In the genomic region with DNA sequence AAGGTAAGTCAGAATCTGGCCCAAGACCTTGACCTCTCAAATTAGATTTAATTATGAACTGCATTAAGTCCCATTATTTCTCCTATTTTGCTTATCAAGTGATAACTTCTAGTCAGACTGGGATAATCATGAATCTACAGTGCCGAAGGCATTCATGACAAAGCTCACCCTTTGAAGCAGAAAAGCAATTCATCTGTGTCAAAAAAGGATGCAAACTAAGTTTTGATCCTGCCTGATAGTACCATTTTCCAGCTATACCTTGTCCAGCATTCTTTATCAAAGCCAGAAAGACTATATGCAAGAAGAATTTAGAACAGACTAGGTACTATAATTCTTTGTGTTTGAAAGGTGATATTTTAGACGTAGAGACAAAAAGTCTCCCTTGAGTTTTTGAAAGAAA, we compare ENCODE assay signal across 18 cellular contexts.
DNase-seq lines count a peak whose midpoint lies in the region; ATAC-seq, FAIRE-seq and TF ChIP-seq lines count a peak whose summit lies in the region.
"Had no signal": no experiment of that assay in that cellular context is flagged by ENCODE, and none has a peak within 500 bp of the region (broad histone marks: within the 10 kb centered on the region; RNA-seq: fewer than 3 reads in every experiment).

No MANE protein-coding gene starts in this region.

- peak overlapping the region; percentile 4 for H3K27ac Mint-ChIP-seq in activated naive CD8-positive, alpha-beta T cell treated with anti-CD3 and anti-CD28 coated beads, Interleukin-2, amount 50 U/mL, for 24 hours
- no peak overlapping the region for H3K27ac Mint-ChIP-seq in activated naive CD8-positive, alpha-beta T cell treated with anti-CD3 and anti-CD28 coated beads for 36 hours
- peak overlapping the region; percentile 9 for H3K27ac Mint-ChIP-seq in activated T-helper 1 cell treated with anti-CD3 and anti-CD28 coated beads, Interleukin-12 subunit alpha, Interleukin-12 subunit beta, Interleukin-2, Interleukin-4 antibody, amounts not matched to agents 30 ng/mL and 10 ng/mL and 1 ng/mL, durations not matched to agents 14 hours and 24 hours and 36 hours
- H3K27ac Mint-ChIP-seq in type B pancreatic cell, result peak overlapping the region; percentile 42
- H3K27ac Mint-ChIP-seq: H9 had no signal

- H3K36me3 ChIP-seq in keratinocyte (ENCODE audit: control insufficient read depth in 2 of 2, extremely low read depth in 1 of 2, insufficient read depth in 2 of 2, low read length in 2 of 2), result no peaks in the 10 kb centered on the region
- no peaks in the 10 kb centered on the region for H3K36me3 ChIP-seq in left ventricle myocardium inferior
- H3K36me3 ChIP-seq: BLaER1 had no signal

- H3K27me3 Mint-ChIP-seq in activated naive CD8-positive, alpha-beta T cell treated with anti-CD3 and anti-CD28 coated beads, Interleukin-2, amount 50 U/mL, for 24 hours, result no peaks in the 10 kb centered on the region
- H3K27me3 Mint-ChIP-seq in activated naive CD8-positive, alpha-beta T cell treated with anti-CD3 and anti-CD28 coated beads for 36 hours, result no peaks in the 10 kb centered on the region
- peaks cover 2% of the 10 kb centered on the region for H3K27me3 Mint-ChIP-seq in activated T-helper 1 cell treated with anti-CD3 and anti-CD28 coated beads, Interleukin-12 subunit alpha, Interleukin-12 subunit beta, Interleukin-2, Interleukin-4 antibody, amounts not matched to agents 30 ng/mL and 10 ng/mL and 1 ng/mL, durations not matched to agents 14 hours and 24 hours and 36 hours (ENCODE audit: insufficient read depth)
- no peaks in the 10 kb centered on the region for H3K27me3 Mint-ChIP-seq in type B pancreatic cell
- H3K27me3 Mint-ChIP-seq: CD4-positive, alpha-beta memory T cell had no signal

- no peak for DNase-seq in activated naive CD8-positive, alpha-beta T cell treated with anti-CD3 and anti-CD28 coated beads, Interleukin-2, amount 50 U/mL, for 24 hours
- no peak for DNase-seq in activated naive CD8-positive, alpha-beta T cell treated with anti-CD3 and anti-CD28 coated beads for 36 hours
- DNase-seq in activated T-helper 1 cell treated with anti-CD3 and anti-CD28 coated beads, Interleukin-12 subunit alpha, Interleukin-12 subunit beta, Interleukin-2, Interleukin-4 antibody, amounts not matched to agents 30 ng/mL and 10 ng/mL and 1 ng/mL, durations not matched to agents 14 hours and 24 hours and 36 hours (ENCODE audit: low spot score), result no peak
- DNase-seq in keratinocyte (ENCODE audit: low read depth, low spot score) (no peak), type B pancreatic cell (ENCODE audit: extremely low spot score, unreplicated experiment) (no peak), left ventricle myocardium inferior (no peak)
- no peak for DNase-seq in activated CD8-positive, alpha-beta memory T cell treated with anti-CD3 and anti-CD28 coated beads, Interleukin-2, amount 50 U/mL, for 48 hours
- no peak for DNase-seq in activated CD4-positive, alpha-beta T cell treated with anti-CD3 and anti-CD28 coated beads for 4 hours
- DNase-seq: 8988T; Calu3; CD4-positive, alpha-beta memory T cell; DMS79 treated with DMSO at 0.1 percent for 48 hours; GF-D8; GOT3; H9 had no signal

- H3K9me3 ChIP-seq in keratinocyte (ENCODE audit: control insufficient read depth, low read depth, low read length) (no peaks in the 10 kb centered on the region), left ventricle myocardium inferior (replicated peaks) (no peaks in the 10 kb centered on the region)
- H3K9me3 ChIP-seq: BLaER1 had no signal

- H3K9me3 Mint-ChIP-seq in activated naive CD8-positive, alpha-beta T cell treated with anti-CD3 and anti-CD28 coated beads, Interleukin-2, amount 50 U/mL, for 24 hours, result no peaks in the 10 kb centered on the region
- H3K9me3 Mint-ChIP-seq in activated naive CD8-positive, alpha-beta T cell treated with anti-CD3 and anti-CD28 coated beads for 36 hours, result no peaks in the 10 kb centered on the region
- H3K9me3 Mint-ChIP-seq in activated T-helper 1 cell treated with anti-CD3 and anti-CD28 coated beads, Interleukin-12 subunit alpha, Interleukin-12 subunit beta, Interleukin-2, Interleukin-4 antibody, amounts not matched to agents 30 ng/mL and 10 ng/mL and 1 ng/mL, durations not matched to agents 14 hours and 24 hours and 36 hours, result no peaks in the 10 kb centered on the region
- H3K9me3 Mint-ChIP-seq in type B pancreatic cell, result no peaks in the 10 kb centered on the region
- H3K9me3 Mint-ChIP-seq: CD14-positive monocyte; CD4-positive, alpha-beta memory T cell; H9 had no signal

- H3K27me3 ChIP-seq in keratinocyte (ENCODE audit: control insufficient read depth, extremely low read depth, insufficient read depth, low read length) (no peaks in the 10 kb centered on the region), left ventricle myocardium inferior (ENCODE audit: low read depth) (no peaks in the 10 kb centered on the region)
- H3K27me3 ChIP-seq: BLaER1 had no signal

- FAIRE-seq in keratinocyte (lab: Jason Lieb, UNC), result peak; percentile 29
- FAIRE-seq: HepG2 had no signal

- H3K9ac ChIP-seq in keratinocyte (ENCODE audit: control insufficient read depth, extremely low read depth, insufficient read depth, low read length), result no peak overlapping the region
- H3K9ac ChIP-seq: BLaER1 had no signal

- H3K4me1 Mint-ChIP-seq in activated naive CD8-positive, alpha-beta T cell treated with anti-CD3 and anti-CD28 coated beads, Interleukin-2, amount 50 U/mL, for 24 hours, result peaks cover 18% of the 10 kb centered on the region
- peaks cover 19% of the 10 kb centered on the region for H3K4me1 Mint-ChIP-seq in activated naive CD8-positive, alpha-beta T cell treated with anti-CD3 and anti-CD28 coated beads for 36 hours
- peaks cover 10% of the 10 kb centered on the region for H3K4me1 Mint-ChIP-seq in activated T-helper 1 cell treated with anti-CD3 and anti-CD28 coated beads, Interleukin-12 subunit alpha, Interleukin-12 subunit beta, Interleukin-2, Interleukin-4 antibody, amounts not matched to agents 30 ng/mL and 10 ng/mL and 1 ng/mL, durations not matched to agents 14 hours and 24 hours and 36 hours (ENCODE audit: low read depth)
- no peaks in the 10 kb centered on the region for H3K4me1 Mint-ChIP-seq in type B pancreatic cell (ENCODE audit: unreplicated experiment)
- H3K4me1 Mint-ChIP-seq: H9 had no signal

- H3K27ac ChIP-seq in keratinocyte (ENCODE audit: control insufficient read depth, insufficient read depth, low read length) (no peak overlapping the region), left ventricle myocardium inferior (replicated peaks) (no peak overlapping the region)
- H3K27ac ChIP-seq: BLaER1 had no signal

- no peak overlapping the region for H3K4me3 Mint-ChIP-seq in activated naive CD8-positive, alpha-beta T cell treated with anti-CD3 and anti-CD28 coated beads, Interleukin-2, amount 50 U/mL, for 24 hours
- no peak overlapping the region for H3K4me3 Mint-ChIP-seq in activated naive CD8-positive, alpha-beta T cell treated with anti-CD3 and anti-CD28 coated beads for 36 hours
- H3K4me3 Mint-ChIP-seq in activated T-helper 1 cell treated with anti-CD3 and anti-CD28 coated beads, Interleukin-12 subunit alpha, Interleukin-12 subunit beta, Interleukin-2, Interleukin-4 antibody, amounts not matched to agents 30 ng/mL and 10 ng/mL and 1 ng/mL, durations not matched to agents 14 hours and 24 hours and 36 hours, result no peak overlapping the region
- H3K4me3 Mint-ChIP-seq in type B pancreatic cell, result peak overlapping the region; percentile 32
- H3K4me3 Mint-ChIP-seq: CD14-positive monocyte; CD4-positive, alpha-beta memory T cell; H9 had no signal

- H3K4me3 ChIP-seq in keratinocyte (ENCODE audit: control insufficient read depth in 2 of 3, extremely low read depth in 1 of 3, insufficient read depth in 2 of 3, low read depth in 1 of 3, low read length in 3 of 3) (no peak overlapping the region), left ventricle myocardium inferior (no peak overlapping the region)
- H3K4me3 ChIP-seq: BLaER1 had no signal

- H3K4me1 ChIP-seq in keratinocyte (ENCODE audit: control insufficient read depth, extremely low read depth, insufficient read depth, low read length) (no peaks in the 10 kb centered on the region), left ventricle myocardium inferior (peaks cover 17% of the 10 kb centered on the region)
- H3K4me1 ChIP-seq: BLaER1 had no signal

- intact Hi-C loops in activated T-helper 1 cell treated with anti-CD3 and anti-CD28 coated beads, Interleukin-12 subunit alpha, Interleukin-12 subunit beta, Interleukin-2, Interleukin-4 antibody, amounts not matched to agents 30 ng/mL and 10 ng/mL and 1 ng/mL, durations not matched to agents 14 hours and 24 hours and 36 hours (cut with micrococcal nuclease), result loop anchor here (5.0 to 10.0 kb wide), 2 partner anchors 101 to 209 kb away; no protein-coding TSS in a partner anchor
- intact Hi-C loops in left ventricle myocardium inferior (cut with micrococcal nuclease), result no loop called here

- no peaks in the 10 kb centered on the region for H3K9me1 ChIP-seq in keratinocyte (ENCODE audit: control insufficient read depth, extremely low read depth, insufficient read depth, low read length)

- no peaks in the 10 kb centered on the region for H3K36me3 Mint-ChIP-seq in activated naive CD8-positive, alpha-beta T cell treated with anti-CD3 and anti-CD28 coated beads, Interleukin-2, amount 50 U/mL, for 24 hours (ENCODE audit: low read depth)
- H3K36me3 Mint-ChIP-seq in activated naive CD8-positive, alpha-beta T cell treated with anti-CD3 and anti-CD28 coated beads for 36 hours, result peaks cover 7% of the 10 kb centered on the region
- peaks cover 4% of the 10 kb centered on the region for H3K36me3 Mint-ChIP-seq in activated T-helper 1 cell treated with anti-CD3 and anti-CD28 coated beads, Interleukin-12 subunit alpha, Interleukin-12 subunit beta, Interleukin-2, Interleukin-4 antibody, amounts not matched to agents 30 ng/mL and 10 ng/mL and 1 ng/mL, durations not matched to agents 14 hours and 24 hours and 36 hours (ENCODE audit: low read depth)
- peaks cover 34% of the 10 kb centered on the region for H3K36me3 Mint-ChIP-seq in type B pancreatic cell

- ATAC-seq in activated naive CD8-positive, alpha-beta T cell treated with anti-CD3 and anti-CD28 coated beads, Interleukin-2, amount 50 U/mL, for 24 hours, result no peak
- ATAC-seq: HepG2 had no signal

- dilution Hi-C loops in keratinocyte (cut with MboI; ENCODE audit: extremely low pct_ligation_motif_present, low sequenced_read_pairs), result no loop called here

- no peak overlapping the region for H2AFZ ChIP-seq in keratinocyte (ENCODE audit: control insufficient read depth, low read length)

- no peak for TF ChIP-seq CTCF in keratinocyte (optimal IDR thresholded peaks at IDR 0.05 in 1 of 3, IDR thresholded peaks at IDR 0.05 in 1 of 3, conservative IDR thresholded peaks at IDR 0.05 in 1 of 3; ENCODE audit: extremely low read depth in 1 of 3, insufficient read depth in 2 of 3, low read length in 3 of 3)
- TF ChIP-seq CTCF in type B pancreatic cell (conservative IDR thresholded peaks at IDR 0.05), result no peak
- TF ChIP-seq CTCF in left ventricle myocardium inferior (IDR thresholded peaks at IDR 0.05; ENCODE audit: borderline replicate concordance), result no peak

- H4K20me1 ChIP-seq in keratinocyte (ENCODE audit: control insufficient read depth, extremely low read depth, insufficient read depth, low read length), result no peaks in the 10 kb centered on the region
- H4K20me1 ChIP-seq: BLaER1 had no signal

- H3K4me2 ChIP-seq in keratinocyte (ENCODE audit: control insufficient read depth, extremely low read depth, insufficient read depth, low read depth, low read length), result no peak overlapping the region
- H3K4me2 ChIP-seq: BLaER1 had no signal

- H3K79me2 ChIP-seq in keratinocyte (ENCODE audit: control insufficient read depth, insufficient read depth, low read length), result no peaks in the 10 kb centered on the region
